ENCODE assay signal across 8 cellular contexts in genomic region chr4:123444298-123444731, GRCh38. TPM values are rescaled to one million over a fixed set of nuclear protein-coding genes. Genes with fewer than 3 reads are reported as not detected.
DNase-seq lines count a peak whose midpoint lies in the region; ATAC-seq and TF ChIP-seq lines count a peak whose summit lies in the region.

No MANE protein-coding gene starts in this region.

- H3K79me2 ChIP-seq in OCI-LY1 (ENCODE audit: insufficient read depth, low read length) (no peaks in the 10 kb centered on the region), mammary epithelial cell (ENCODE audit: insufficient read depth, low read length) (no peaks in the 10 kb centered on the region)

- peak overlapping the region; percentile 66 for H3K4me2 ChIP-seq in OCI-LY1 (ENCODE audit: low read length)
- H3K4me2 ChIP-seq in mammary epithelial cell (ENCODE audit: insufficient read depth, low read depth, low read length): no peak overlapping the region

- ATAC-seq in HG03039 (IDR thresholded peaks at IDR 0.05; ENCODE audit: unreplicated experiment) (peak; percentile 76), lung (ENCODE audit: insufficient read depth, low FRiP score) (peak; percentile 83), upper lobe of right lung (peak; percentile 94)

- H3K4me3 ChIP-seq in OCI-LY1 (ENCODE audit: low read depth, low read length, poor library complexity, severe bottlenecking): peak overlapping the region; percentile 44
- H3K4me3 ChIP-seq in mammary epithelial cell (replicated peaks in 1 of 3; ENCODE audit: insufficient read depth in 1 of 3, low read depth in 2 of 3, low read length in 3 of 3): no peak overlapping the region
- no peak overlapping the region for H3K4me3 ChIP-seq in lung
- peak overlapping the region; percentile 6 for H3K4me3 ChIP-seq in upper lobe of right lung
- H3K4me3 ChIP-seq in dorsolateral prefrontal cortex: peak overlapping the region in 14 of 59 donors; percentile 4 to 40 (median 14)

- peak overlapping the region; percentile 96 for H3K27ac ChIP-seq in OCI-LY1 (ENCODE audit: low read depth, low read length, poor library complexity, severe bottlenecking)
- no peak overlapping the region for H3K27ac ChIP-seq in mammary epithelial cell (ENCODE audit: insufficient read depth, low read depth, low read length)
- H3K27ac ChIP-seq in lung (ENCODE audit: low read depth in 1 of 2, low read length in 1 of 2): no peak overlapping the region
- peak overlapping the region; percentile 33 for H3K27ac ChIP-seq in upper lobe of right lung
- peak overlapping the region in 27 of 59 donors; percentile 0 to 76 (median 28) for H3K27ac ChIP-seq in dorsolateral prefrontal cortex

- CTCF ChIA-PET in mammary epithelial cell (lab: Charles Lee; ENCODE audit: low non-redundant PET): no interaction called here

- in situ Hi-C loops in mammary epithelial cell (cut with MboI; ENCODE audit: low sequenced_read_pairs in 2 of 2): no loop called here

- peak; percentile 18 for DNase-seq in stimulated activated CD4-positive, alpha-beta T cell treated with anti-CD3 and anti-CD28 coated beads, Interleukin-1b, Interleukin-23, amount 100 ng/mL, for 48 hours
- DNase-seq in stimulated activated CD4-positive, alpha-beta T cell treated with anti-CD3 and anti-CD28 coated beads, Interleukin-12 subunit alpha, Interleukin-12 subunit beta, amount 100 ng/mL, for 4 hours: no peak
- DNase-seq in mammary epithelial cell (no peak), lung (ENCODE audit: low spot score) (peak; percentile 38), upper lobe of right lung (peak; percentile 70), dorsolateral prefrontal cortex (no peak)

- WGBS in mammary epithelial cell (ENCODE audit: low coverage, missing lambda C conversion rate): 24% methylated on average over 9 of the region's 9 CpGs
- WGBS in lung, 2 donors: 15 to 32% methylated on average over 9 of the region's 9 CpGs

- no TSS peak for BruUV-seq in mammary epithelial cell (replicated peaks; lab: Mats Ljungman, UMichigan)

- no peaks in the 10 kb centered on the region for H3K9me3 ChIP-seq in OCI-LY1 (ENCODE audit: low read length)
- H3K9me3 ChIP-seq in mammary epithelial cell (replicated peaks; ENCODE audit: insufficient read depth, low read length): no peaks in the 10 kb centered on the region
- H3K9me3 ChIP-seq in lung (ENCODE audit: control insufficient read depth in 2 of 2, insufficient read depth in 1 of 2, low read length in 1 of 2): no peaks in the 10 kb centered on the region
- H3K9me3 ChIP-seq in upper lobe of right lung: no peaks in the 10 kb centered on the region

- H3K9ac ChIP-seq in OCI-LY1 (ENCODE audit: low read length) (peak overlapping the region; percentile 62), mammary epithelial cell (ENCODE audit: insufficient read depth, low read length) (no peak overlapping the region)

- H2AFZ ChIP-seq in OCI-LY1 (ENCODE audit: low read length) (no peak overlapping the region), mammary epithelial cell (ENCODE audit: low read depth, low read length) (peak overlapping the region; percentile 40)

- H3F3A ChIP-seq in OCI-LY1 (ENCODE audit: insufficient read depth, low read length): 0 out of 2 replicates have a peak, but pooled peaks cover 3% of the 10 kb centered on the region

- H3K27me3 ChIP-seq in OCI-LY1 (ENCODE audit: insufficient read depth, low read length): no peaks in the 10 kb centered on the region
- H3K27me3 ChIP-seq in mammary epithelial cell (ENCODE audit: insufficient read depth, low read length): no peaks in the 10 kb centered on the region
- no peaks in the 10 kb centered on the region for H3K27me3 ChIP-seq in lung (ENCODE audit: control insufficient read depth, insufficient read depth)
- H3K27me3 ChIP-seq in upper lobe of right lung: no peaks in the 10 kb centered on the region
- H3K27me3 ChIP-seq in dorsolateral prefrontal cortex: no peaks in the 10 kb centered on the region

- intact Hi-C loops in mammary epithelial cell (cut with micrococcal nuclease) (no loop called here), upper lobe of right lung (cut with DNase I) (no loop called here), dorsolateral prefrontal cortex (cut with DNase I) (no loop called here)

- H3K4me1 ChIP-seq in OCI-LY1 (ENCODE audit: insufficient read depth, low read length, severe bottlenecking): peaks cover 71% of the 10 kb centered on the region
- no peaks in the 10 kb centered on the region for H3K4me1 ChIP-seq in mammary epithelial cell (ENCODE audit: insufficient read depth, low read length)
- no peaks in the 10 kb centered on the region for H3K4me1 ChIP-seq in lung (ENCODE audit: control insufficient read depth in 2 of 2, insufficient read depth in 2 of 2, low read length in 2 of 2)
- H3K4me1 ChIP-seq in upper lobe of right lung: peaks cover 18% of the 10 kb centered on the region

- H3K9me2 ChIP-seq in OCI-LY1 (ENCODE audit: low read depth, low read length): no peaks in the 10 kb centered on the region

- dilution Hi-C loops in mammary epithelial cell (cut with HindIII; ENCODE audit: low sequenced_read_pairs): no loop called here

- no peaks in the 10 kb centered on the region for H4K20me1 ChIP-seq in OCI-LY1 (ENCODE audit: insufficient read depth, low read length)
- H4K20me1 ChIP-seq in mammary epithelial cell (ENCODE audit: insufficient read depth, low read length): no peaks in the 10 kb centered on the region

- no peaks in the 10 kb centered on the region for H3K36me3 ChIP-seq in OCI-LY1 (ENCODE audit: insufficient read depth, low read length)
- no peaks in the 10 kb centered on the region for H3K36me3 ChIP-seq in mammary epithelial cell (ENCODE audit: insufficient read depth, low read length)
- H3K36me3 ChIP-seq in lung (ENCODE audit: control insufficient read depth in 2 of 2, insufficient read depth in 2 of 2, low read length in 2 of 2): no peaks in the 10 kb centered on the region
- H3K36me3 ChIP-seq in upper lobe of right lung: no peaks in the 10 kb centered on the region

- TF ChIP-seq CTCF in OCI-LY1 (IDR thresholded peaks at IDR 0.05; ENCODE audit: low read length): no peak
- TF ChIP-seq CTCF in mammary epithelial cell (conservative IDR thresholded peaks at IDR 0.05 in 1 of 2, IDR thresholded peaks at IDR 0.05 in 1 of 2; ENCODE audit: extremely low read depth in 1 of 2, insufficient read depth in 1 of 2, low read depth in 1 of 2, low read length in 2 of 2): no peak
- TF ChIP-seq CTCF in lung (IDR thresholded peaks at IDR 0.05; ENCODE audit: control extremely low read depth, extremely low read depth): no peak
- TF ChIP-seq CTCF in upper lobe of right lung (IDR thresholded peaks at IDR 0.05): no peak
- TF ChIP-seq CTCF in dorsolateral prefrontal cortex (IDR thresholded peaks at IDR 0.05 in 54 of 56, conservative IDR thresholded peaks at IDR 0.05 in 2 of 56; ENCODE audit: low read depth in 1 of 56, partially characterized antibody in 56 of 56): no peak

RNA-seq across cellular contexts. Expression of gene SPRY1, which starts 47.7 kb away (rescaled TPM):
- total RNA-seq in mammary epithelial cell: 1 to 10 TPM; 4.8 to 8.2 TPM
- polyA plus RNA-seq in mammary epithelial cell: 2.9 TPM
- 5.5 TPM for polyA minus RNA-seq in mammary epithelial cell
- 100 to 1,000 TPM; 107 to 139 TPM for total RNA-seq in lung
- polyA plus RNA-seq in lung: 10 to 100 TPM; 35.3 to 39.8 TPM
- total RNA-seq in upper lobe of right lung: 134 TPM
- total RNA-seq in dorsolateral prefrontal cortex: 10 to 100 TPM in 114 of 120 experiments, 1 to 10 TPM in 6; 6.6 to 33.5 (median 17.6) TPM

Comparison
In these comparisons a context has a peak if more than half of its experiments do, and no peak if none do; other contexts are left out.
1. DNase-seq: peak in stimulated activated CD4-positive, alpha-beta T cell treated with anti-CD3 and anti-CD28 coated beads, Interleukin-1b, Interleukin-23, amount 100 ng/mL, for 48 hours (single experiment), lung (single experiment) and upper lobe of right lung (single experiment); none in stimulated activated CD4-positive, alpha-beta T cell treated with anti-CD3 and anti-CD28 coated beads, Interleukin-12 subunit alpha, Interleukin-12 subunit beta, amount 100 ng/mL, for 4 hours (single experiment), mammary epithelial cell (single experiment) and dorsolateral prefrontal cortex (0 of 10).
2. H3K27ac ChIP-seq: peak in OCI-LY1 (single experiment) and upper lobe of right lung (single experiment); none in mammary epithelial cell (single experiment) and lung (0 of 2).
3. H3K4me3 ChIP-seq: peak in OCI-LY1 (single experiment) and upper lobe of right lung (single experiment); none in mammary epithelial cell (0 of 3) and lung (single experiment).
4. Peak in every context shown above with its lines, with median percentiles within 50 percentile points of each other: ATAC-seq.